Comparison of ENCODE assay signal across 13 cellular contexts in the genomic region with DNA sequence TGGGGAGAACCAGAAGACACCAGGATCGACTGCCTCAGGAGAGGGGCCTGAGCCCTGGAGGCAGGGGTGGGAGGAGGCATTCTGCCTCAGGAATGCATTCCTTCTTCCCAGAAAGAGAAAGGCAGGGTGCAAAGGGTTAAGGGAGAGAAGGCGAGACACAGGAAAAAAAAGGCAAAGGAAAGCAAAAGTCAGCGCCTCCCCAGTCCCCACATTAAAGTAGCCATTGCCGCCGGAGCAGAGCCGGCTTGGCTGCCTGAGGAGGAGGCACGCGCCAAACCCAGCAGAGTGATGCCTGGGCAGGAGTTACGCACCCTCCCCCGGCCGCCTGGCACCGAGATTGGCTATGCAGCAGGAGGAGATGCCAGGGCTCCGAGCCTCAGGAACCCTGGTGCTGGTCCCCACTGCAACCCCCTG.
DNase-seq lines count a peak whose midpoint lies in the region; ATAC-seq and TF ChIP-seq lines count a peak whose summit lies in the region.
"Had no signal": no experiment of that assay in that cellular context is flagged by ENCODE, and none has a peak within 500 bp of the region (broad histone marks: within the 10 kb centered on the region; RNA-seq: fewer than 3 reads in every experiment).

No MANE protein-coding gene starts in this region.

- H3K79me2 ChIP-seq in SK-N-SH (ENCODE audit: insufficient read depth) (no peaks in the 10 kb centered on the region), mesendoderm (ENCODE audit: control insufficient read depth, insufficient read depth, low read length) (no peaks in the 10 kb centered on the region)

- H3K27me3 ChIP-seq in SK-N-SH (ENCODE audit: insufficient read depth) (no peaks in the 10 kb centered on the region), mesendoderm (ENCODE audit: insufficient read depth, low read length, poor library complexity) (no peaks in the 10 kb centered on the region), thyroid gland (no peaks in the 10 kb centered on the region)
- H3K27me3 ChIP-seq in CD8-positive, alpha-beta T cell (ENCODE audit: insufficient read depth, low read length): no peaks in the 10 kb centered on the region

- no peak overlapping the region for H3K23ac ChIP-seq in mesendoderm (ENCODE audit: low read length)

- ATAC-seq in SK-N-SH treated with all-trans-retinoic acid at 6 μM for 48 hours: no peak
- ATAC-seq in CD8-positive, alpha-beta T cell: no peak

- no peaks in the 10 kb centered on the region for H3K36me3 Mint-ChIP-seq in activated naive CD8-positive, alpha-beta T cell treated with anti-CD3 and anti-CD28 coated beads for 36 hours
- no peaks in the 10 kb centered on the region for H3K36me3 Mint-ChIP-seq in CD8-positive, alpha-beta T cell

- no peak for TF ChIP-seq RAD21 in SK-N-SH (IDR thresholded peaks at IDR 0.05; ENCODE audit: low read length)

- H3K27ac ChIP-seq in SK-N-SH (ENCODE audit: low read depth in 2 of 2, low read length in 1 of 2): peak overlapping the region in 1 of 2 experiments; percentile 24; a peak in 1 of 4 replicates
- H3K27ac ChIP-seq in mesendoderm (ENCODE audit: low read depth, low read length): peak overlapping the region; percentile 65
- H3K27ac ChIP-seq in thyroid gland: peak overlapping the region in 2 of 3 donors; percentile 44 to 58
- H3K27ac ChIP-seq in CD8-positive, alpha-beta T cell (ENCODE audit: low read depth, low read length): no peak overlapping the region
- H3K27ac ChIP-seq: coronary artery had no signal

- H3K9ac ChIP-seq in SK-N-SH (no peak overlapping the region), mesendoderm (ENCODE audit: low read length) (peak overlapping the region; percentile 12)

- H4K8ac ChIP-seq in mesendoderm (ENCODE audit: low read depth, low read length): no peak overlapping the region

- intact Hi-C loops in thyroid gland (cut with DNase I): no loop called here
- intact Hi-C loops in CD8-positive, alpha-beta T cell (cut with DNase I, micrococcal nuclease): no loop called here

- POLR2A ChIA-PET in SK-N-SH (lab: Yijun Ruan, JAX): no interaction called here
- POLR2A ChIA-PET in CD8-positive, alpha-beta T cell (lab: Charles Lee): no interaction called here

- H3K9me3 ChIP-seq in SK-N-SH: no peaks in the 10 kb centered on the region
- H3K9me3 ChIP-seq in thyroid gland: no peaks in the 10 kb centered on the region
- H3K9me3 ChIP-seq in CD8-positive, alpha-beta T cell (ENCODE audit: low read length): no peaks in the 10 kb centered on the region

- peaks cover 20% of the 10 kb centered on the region for H3K27me3 Mint-ChIP-seq in activated naive CD8-positive, alpha-beta T cell treated with anti-CD3 and anti-CD28 coated beads for 36 hours
- H3K27me3 Mint-ChIP-seq in CD8-positive, alpha-beta T cell (ENCODE audit: low read depth): peaks cover 8% of the 10 kb centered on the region

- H3K36me3 ChIP-seq in SK-N-SH (replicated peaks in 1 of 2; ENCODE audit: control insufficient read depth in 1 of 2, insufficient read depth in 2 of 2, low read length in 1 of 2): no peaks in the 10 kb centered on the region
- H3K36me3 ChIP-seq in mesendoderm (ENCODE audit: control insufficient read depth, insufficient read depth, low read length): no peaks in the 10 kb centered on the region
- H3K36me3 ChIP-seq in thyroid gland: no peaks in the 10 kb centered on the region
- H3K36me3 ChIP-seq in CD8-positive, alpha-beta T cell (ENCODE audit: insufficient read depth, low read length): no peaks in the 10 kb centered on the region

- no peak overlapping the region for H2AFZ ChIP-seq in SK-N-SH (ENCODE audit: low read depth)

- H4K5ac ChIP-seq in mesendoderm (ENCODE audit: low read length): no peak overlapping the region

- no peaks in the 10 kb centered on the region for H3F3A ChIP-seq in SK-N-SH (replicated peaks; ENCODE audit: insufficient read depth)

- H2BK15ac ChIP-seq in mesendoderm (replicated peaks; ENCODE audit: low read depth): no peak overlapping the region

- DNase-seq in SK-N-SH (peak; percentile 58), globus pallidus (ENCODE audit: low spot score) (peak; percentile 53), mesendoderm (peak; percentile 88), thyroid gland (peak; percentile 84 to 89)
- no peak for DNase-seq in activated naive CD8-positive, alpha-beta T cell treated with anti-CD3 and anti-CD28 coated beads for 36 hours
- DNase-seq in CD8-positive, alpha-beta T cell: no peak
- no peak for DNase-seq in activated CD4-positive, CD25-positive, alpha-beta regulatory T cell treated with anti-CD3 and anti-CD28 coated beads, Interleukin-2, amount 50 U/mL, for 72 hours
- DNase-seq: activated CD4-positive, alpha-beta T cell treated with anti-CD3 and anti-CD28 coated beads, Interleukin-2, amount 10 ng/mL, durations not matched to agents 24 days and 14 days; activated gamma-delta T cell treated with Interleukin-2 at 50 U/mL for 16 hours; NCI-H1417; stimulated activated CD4-positive, alpha-beta T cell treated with anti-CD3 and anti-CD28 coated beads, Interleukin-15, amount 100 ng/mL, for 24 hours had no signal

- no peaks in the 10 kb centered on the region for H3K4me1 Mint-ChIP-seq in activated naive CD8-positive, alpha-beta T cell treated with anti-CD3 and anti-CD28 coated beads for 36 hours
- H3K4me1 Mint-ChIP-seq in CD8-positive, alpha-beta T cell (ENCODE audit: low read depth): peaks cover 10% of the 10 kb centered on the region

- H3K79me1 ChIP-seq in mesendoderm (ENCODE audit: low read length): no peaks in the 10 kb centered on the region

- no peak for TF ChIP-seq EP300 in SK-N-SH (IDR thresholded peaks at IDR 0.05; ENCODE audit: borderline replicate concordance in 1 of 2, low read depth in 1 of 2, low read length in 1 of 2)

- H3K4ac ChIP-seq in mesendoderm (ENCODE audit: low read depth, low read length): no peak overlapping the region

- WGBS in SK-N-SH (ENCODE audit: low lambda C conversion rate): 61% methylated on average over 8 of the region's 13 CpGs
- no CpG with 5 or more reads among the region's 13 CpGs for WGBS in mesendoderm (ENCODE audit: extremely low coverage, insufficient coverage, low lambda C conversion rate)
- WGBS in thyroid gland, 2 donors: 2 to 4% methylated on average over 13 of the region's 13 CpGs

- no peak overlapping the region for H3K18ac ChIP-seq in mesendoderm (ENCODE audit: low read length)

- H3K56ac ChIP-seq in mesendoderm (ENCODE audit: low read length): peak overlapping the region; percentile 44

- no peaks in the 10 kb centered on the region for H3K9me2 ChIP-seq in SK-N-SH

- no peaks in the 10 kb centered on the region for H4K20me1 ChIP-seq in SK-N-SH (ENCODE audit: insufficient read depth)

- H3K27ac Mint-ChIP-seq in activated naive CD8-positive, alpha-beta T cell treated with anti-CD3 and anti-CD28 coated beads for 36 hours: no peak overlapping the region
- no peak overlapping the region for H3K27ac Mint-ChIP-seq in CD8-positive, alpha-beta T cell
- H3K27ac Mint-ChIP-seq: activated CD4-positive, alpha-beta T cell treated with anti-CD3 and anti-CD28 coated beads, Interleukin-2, amount 10 ng/mL, durations not matched to agents 24 days and 14 days had no signal

- H3K4me2 ChIP-seq in SK-N-SH: no peak overlapping the region
- peak overlapping the region; percentile 28 for H3K4me2 ChIP-seq in mesendoderm (ENCODE audit: low read length)

- H3K4me1 ChIP-seq in SK-N-SH (ENCODE audit: control insufficient read depth in 1 of 2, insufficient read depth in 2 of 2, low read depth in 1 of 2, low read length in 1 of 2) (peaks cover 0 to 30% of the 10 kb centered on the region in 2 experiments; a peak in 1 of 4 replicates), mesendoderm (ENCODE audit: control insufficient read depth, low read depth, low read length) (peaks cover 5% of the 10 kb centered on the region), thyroid gland (peaks cover 9 to 16% of the 10 kb centered on the region in 2 donors)
- H3K4me1 ChIP-seq in CD8-positive, alpha-beta T cell (ENCODE audit: insufficient read depth, low read length): no peaks in the 10 kb centered on the region

- no peak overlapping the region for H2BK120ac ChIP-seq in mesendoderm (ENCODE audit: low read depth, low read length)

- H3K4me3 Mint-ChIP-seq in activated naive CD8-positive, alpha-beta T cell treated with anti-CD3 and anti-CD28 coated beads for 36 hours: no peak overlapping the region
- no peak overlapping the region for H3K4me3 Mint-ChIP-seq in CD8-positive, alpha-beta T cell
- H3K4me3 Mint-ChIP-seq: activated CD4-positive, alpha-beta T cell treated with anti-CD3 and anti-CD28 coated beads, Interleukin-2, amount 10 ng/mL, durations not matched to agents 24 days and 14 days had no signal

- no peak overlapping the region for H2AK5ac ChIP-seq in mesendoderm (ENCODE audit: low read length)

- H2BK5ac ChIP-seq in mesendoderm (ENCODE audit: low read length): no peak overlapping the region

- TF ChIP-seq POLR2A in thyroid gland (IDR thresholded peaks at IDR 0.05): no peak

- CTCF ChIA-PET in SK-N-SH (lab: Yijun Ruan, JAX): no interaction called here
- CTCF ChIA-PET in CD8-positive, alpha-beta T cell (lab: Charles Lee): no interaction called here

- TF ChIP-seq CTCF in SK-N-SH (IDR thresholded peaks at IDR 0.05): no peak
- TF ChIP-seq CTCF in thyroid gland (IDR thresholded peaks at IDR 0.05): no peak
- TF ChIP-seq CTCF in CD8-positive, alpha-beta T cell (IDR thresholded peaks at IDR 0.05): no peak

- H3K4me3 ChIP-seq in SK-N-SH (ENCODE audit: low read depth in 2 of 2, low read length in 1 of 2): no peak overlapping the region
- no peak overlapping the region for H3K4me3 ChIP-seq in mesendoderm (ENCODE audit: low read length)
- no peak overlapping the region for H3K4me3 ChIP-seq in thyroid gland (replicated peaks in 1 of 3)
- no peak overlapping the region for H3K4me3 ChIP-seq in CD8-positive, alpha-beta T cell (ENCODE audit: low read depth, low read length)
- H3K4me3 ChIP-seq: coronary artery had no signal

- no peaks in the 10 kb centered on the region for H3K9me3 Mint-ChIP-seq in activated naive CD8-positive, alpha-beta T cell treated with anti-CD3 and anti-CD28 coated beads for 36 hours
- H3K9me3 Mint-ChIP-seq in CD8-positive, alpha-beta T cell: no peaks in the 10 kb centered on the region

TF ChIP-seq in SK-N-SH, 30 proteins besides CTCF, POLR2A, EP300 and RAD21 (continues in another document):
- TF ChIP-seq YY1 (IDR thresholded peaks at IDR 0.05; ENCODE audit: low read depth): no peak

TF ChIP-seq in SK-N-SH treated with all-trans-retinoic acid at 6 μM for 48 hours, 23 proteins besides CTCF, POLR2A, EP300 and RAD21 (continues in another document):
- TF ChIP-seq ESRRG (CRISPR knock-in tag; IDR thresholded peaks at IDR 0.05) (no peak), ZFP30 (CRISPR knock-in tag; IDR thresholded peaks at IDR 0.05) (no peak)

Comparison
In these comparisons a context has a peak if more than half of its experiments do, and no peak if none do; other contexts are left out.
1. DNase-seq: peak in SK-N-SH (single experiment), globus pallidus (single experiment), mesendoderm (single experiment) and thyroid gland (2 of 2); none in activated naive CD8-positive, alpha-beta T cell treated with anti-CD3 and anti-CD28 coated beads for 36 hours (single experiment), CD8-positive, alpha-beta T cell (0 of 7) and activated CD4-positive, CD25-positive, alpha-beta regulatory T cell treated with anti-CD3 and anti-CD28 coated beads, Interleukin-2, amount 50 U/mL, for 72 hours (single experiment).